In the genomic region with DNA sequence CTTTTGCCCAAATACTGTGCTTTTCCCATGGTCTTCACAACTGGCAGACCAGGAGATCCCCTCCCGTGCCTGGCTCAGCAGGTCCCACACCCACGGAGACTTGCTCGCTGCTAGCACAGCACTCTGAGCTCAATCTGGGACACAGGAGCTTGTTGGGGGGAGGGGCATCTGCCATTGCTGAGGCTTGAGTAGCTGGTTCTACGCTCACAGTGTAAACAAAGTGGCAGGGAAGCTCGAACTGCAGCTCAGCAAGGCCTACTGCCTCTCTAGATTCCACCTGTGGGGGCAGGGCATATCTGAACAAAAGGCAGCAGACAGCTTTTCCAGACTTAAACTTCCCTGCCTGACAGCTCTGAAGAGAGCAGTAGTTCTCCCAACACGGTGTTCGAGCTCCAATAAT, we compare ENCODE assay signal across 1 cellular context.
A peak's percentile ranks its signal among the peaks of the same experiment; 100 is the strongest.
TF ChIP-seq lines count a peak whose summit lies in the region.

No MANE protein-coding gene starts in this region.

TF ChIP-seq in WTC11, 78 proteins besides CTCF, POLR2A, EP300 and RAD21:
- TF ChIP-seq, protein P1, sequence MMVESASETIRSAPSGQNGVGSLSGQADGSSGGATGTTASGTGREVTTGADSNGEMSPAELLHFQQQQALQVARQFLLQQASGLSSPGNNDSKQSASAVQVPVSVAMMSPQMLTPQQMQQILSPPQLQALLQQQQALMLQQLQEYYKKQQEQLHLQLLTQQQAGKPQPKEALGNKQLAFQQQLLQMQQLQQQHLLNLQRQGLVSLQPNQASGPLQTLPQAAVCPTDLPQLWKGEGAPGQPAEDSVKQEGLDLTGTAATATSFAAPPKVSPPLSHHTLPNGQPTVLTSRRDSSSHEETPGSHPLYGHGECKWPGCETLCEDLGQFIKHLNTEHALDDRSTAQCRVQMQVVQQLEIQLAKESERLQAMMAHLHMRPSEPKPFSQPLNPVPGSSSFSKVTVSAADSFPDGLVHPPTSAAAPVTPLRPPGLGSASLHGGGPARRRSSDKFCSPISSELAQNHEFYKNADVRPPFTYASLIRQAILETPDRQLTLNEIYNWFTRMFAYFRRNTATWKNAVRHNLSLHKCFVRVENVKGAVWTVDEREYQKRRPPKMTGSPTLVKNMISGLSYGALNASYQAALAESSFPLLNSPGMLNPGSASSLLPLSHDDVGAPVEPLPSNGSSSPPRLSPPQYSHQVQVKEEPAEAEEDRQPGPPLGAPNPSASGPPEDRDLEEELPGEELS (CRISPR knock-in tag; IDR thresholded peaks at IDR 0.05) = 0 out of 2 replicates have a peak, but pooled peaks have one; percentile 13
